1 cellular context compared by ENCODE assay signal in genomic region chr19:862529-863304, GRCh38.
A peak's percentile ranks its signal among the peaks of the same experiment; 100 is the strongest.
TF ChIP-seq lines count a peak whose summit lies in the region.

No MANE protein-coding gene starts in this region.

TF ChIP-seq in K562, 482 proteins besides CTCF, POLR2A, EP300 and RAD21 (continued from another document and continues in another):
- TF ChIP-seq ZNF592 (IDR thresholded peaks at IDR 0.05) (no peak), CHD1 (IDR thresholded peaks at IDR 0.05; ENCODE audit: low read length) (peak; percentile 41), FOXA1 (IDR thresholded peaks at IDR 0.05; ENCODE audit: borderline replicate concordance) (no peak), CBX5 (IDR thresholded peaks at IDR 0.05; ENCODE audit: borderline replicate concordance, low read depth) (no peak), CBFA2T3 (IDR thresholded peaks at IDR 0.05) (no peak), ZNF134 (CRISPR knock-in tag; conservative IDR thresholded peaks at IDR 0.05) (no peak), MTA1 (IDR thresholded peaks at IDR 0.05; ENCODE audit: borderline replicate concordance) (no peak), LARP7 (IDR thresholded peaks at IDR 0.05) (0 out of 2 replicates have a peak, but pooled peaks have one; percentile 38), MTA2 (IDR thresholded peaks at IDR 0.05; ENCODE audit: low read depth) (no peak), PHB2 (IDR thresholded peaks at IDR 0.05; ENCODE audit: low read depth) (no peak), ZNF217 (CRISPR knock-in tag; IDR thresholded peaks at IDR 0.05) (no peak), SAFB2 (IDR thresholded peaks at IDR 0.05; ENCODE audit: borderline replicate concordance, low read depth, low read length, severe bottlenecking) (no peak), HDAC3 (IDR thresholded peaks at IDR 0.05; ENCODE audit: borderline replicate concordance, partially characterized antibody) (no peak), ZBED1 (IDR thresholded peaks at IDR 0.05) (no peak), RB1 (IDR thresholded peaks at IDR 0.05; ENCODE audit: low read depth) (0 out of 2 replicates have a peak, but pooled peaks have one; percentile 33), MTF1 (CRISPR knock-in tag; IDR thresholded peaks at IDR 0.05; ENCODE audit: borderline replicate concordance) (no peak), PKNOX1 (IDR thresholded peaks at IDR 0.05) (peak; percentile 30; the same call in 1 of the 2 replicates), RFX7 (CRISPR knock-in tag; IDR thresholded peaks at IDR 0.05) (no peak), SUPT5H (IDR thresholded peaks at IDR 0.05) (peak; percentile 41; the same call in 1 of the 2 replicates), ZNF318 (IDR thresholded peaks at IDR 0.05; ENCODE audit: borderline replicate concordance in 1 of 2, low read depth in 1 of 2) (no peak), ZNF830 (CRISPR knock-in tag; IDR thresholded peaks at IDR 0.05) (no peak), GMEB1 (CRISPR knock-in tag; IDR thresholded peaks at IDR 0.05) (no peak), ARID3B (CRISPR knock-in tag; IDR thresholded peaks at IDR 0.05; ENCODE audit: borderline replicate concordance) (no peak), ZNF133 (CRISPR knock-in tag; IDR thresholded peaks at IDR 0.05) (no peak), E4F1 (CRISPR knock-in tag; IDR thresholded peaks at IDR 0.05; ENCODE audit: borderline replicate concordance) (no peak), NBN (IDR thresholded peaks at IDR 0.05; ENCODE audit: low read depth) (peak; percentile 54; the same call in 1 of the 2 replicates), ZNF699 (CRISPR knock-in tag; IDR thresholded peaks at IDR 0.05; ENCODE audit: insufficient replicate concordance) (no peak), CC2D1A (IDR thresholded peaks at IDR 0.05) (no peak), MTA3 (IDR thresholded peaks at IDR 0.05; ENCODE audit: borderline replicate concordance) (0 out of 2 replicates have a peak, but pooled peaks have one; percentile 60), MAX (CRISPR knock-in tag; IDR thresholded peaks at IDR 0.05) (peak; percentile 91), POLR2G (IDR thresholded peaks at IDR 0.05; ENCODE audit: low read depth, low read length) (peak; percentile 77), SMARCA4 (IDR thresholded peaks at IDR 0.05) (no peak; the same call in 1 of the 2 replicates), TBL1XR1 (IDR thresholded peaks at IDR 0.05; ENCODE audit: low read length in 2 of 2) (no peak), SAP30 (IDR thresholded peaks at IDR 0.05; ENCODE audit: borderline replicate concordance, insufficient read depth, low read depth, low read length, poor library complexity, severe bottlenecking) (peak; percentile 61), RBM25 (IDR thresholded peaks at IDR 0.05; ENCODE audit: low read depth, low read length, severe bottlenecking) (no peak), SREBF1 (IDR thresholded peaks at IDR 0.05; ENCODE audit: borderline replicate concordance, low read depth, low read length) (no peak), GABPB2 (CRISPR knock-in tag; conservative IDR thresholded peaks at IDR 0.05) (no peak), PHB (CRISPR knock-in tag; IDR thresholded peaks at IDR 0.05) (no peak), FOXJ3 (CRISPR knock-in tag; IDR thresholded peaks at IDR 0.05) (no peak), MED1 (CRISPR knock-in tag; IDR thresholded peaks at IDR 0.05; ENCODE audit: borderline replicate concordance) (no peak), MYNN (IDR thresholded peaks at IDR 0.05) (no peak), MYNN (CRISPR knock-in tag; IDR thresholded peaks at IDR 0.05) (no peak)
